32 cellular contexts compared by ENCODE assay signal in the genomic region with DNA sequence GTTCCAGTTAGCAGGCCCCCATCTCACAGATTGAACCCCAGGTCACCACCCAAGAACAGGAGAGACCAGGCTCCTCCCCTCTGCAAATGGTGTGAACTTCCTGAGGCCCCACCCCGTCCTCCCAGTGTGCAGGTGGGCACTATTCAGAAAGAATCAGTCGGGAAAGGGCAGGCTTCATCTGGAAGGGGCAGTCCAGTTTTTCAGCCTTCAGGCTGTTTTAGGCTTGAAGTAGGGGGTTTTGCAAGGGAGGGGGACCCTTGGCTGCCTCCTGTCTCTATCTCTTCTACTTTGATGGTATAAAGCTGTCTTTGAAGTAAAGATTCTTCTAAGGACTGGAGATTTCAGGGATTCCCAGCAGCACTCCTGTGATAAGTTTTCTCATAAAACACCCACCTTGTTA.
DNase-seq lines count a peak whose midpoint lies in the region; ATAC-seq and TF ChIP-seq lines count a peak whose summit lies in the region.
"Had no signal": no experiment of that assay in that cellular context is flagged by ENCODE, and none has a peak within 500 bp of the region (broad histone marks: within the 10 kb centered on the region; RNA-seq: fewer than 3 reads in every experiment).

No MANE protein-coding gene starts in this region.

- H3K9me3 Mint-ChIP-seq in Caco-2 (ENCODE audit: unreplicated experiment) = peaks cover 7% of the 10 kb centered on the region
- no peaks in the 10 kb centered on the region for H3K9me3 Mint-ChIP-seq in activated naive CD8-positive, alpha-beta T cell treated with anti-CD3 and anti-CD28 coated beads for 36 hours
- H3K9me3 Mint-ChIP-seq: CD4-positive, alpha-beta memory T cell; CD8-positive, alpha-beta T cell had no signal

- H3K9me3 ChIP-seq in Caco-2 = no peaks in the 10 kb centered on the region
- H3K9me3 ChIP-seq in osteoblast (ENCODE audit: low read depth, low read length) = no peaks in the 10 kb centered on the region
- H3K9me3 ChIP-seq: A549; BE2C; BLaER1; BLaER1 treated with 17β-estradiol and CSF1 and Interleukin-3, amounts not matched to agents 10 nM and 100 nM had no signal

- no peaks in the 10 kb centered on the region for H3K79me1 ChIP-seq in mesendoderm (ENCODE audit: low read length)

- no peak for TF ChIP-seq CTCF in Caco-2 (IDR thresholded peaks at IDR 0.05; ENCODE audit: insufficient read depth in 1 of 2, low read depth in 1 of 2, low read length in 1 of 2, severe bottlenecking in 1 of 2, unreplicated experiment in 1 of 2)
- TF ChIP-seq CTCF in osteoblast (IDR thresholded peaks at IDR 0.05; ENCODE audit: extremely low read depth, low read depth, low read length) = no peak

- H3K4me1 ChIP-seq in Caco-2 (peaks cover 56% of the 10 kb centered on the region), mesendoderm (ENCODE audit: control insufficient read depth, low read depth, low read length) (peaks cover 2% of the 10 kb centered on the region), osteoblast (ENCODE audit: insufficient read depth, low read length) (no peaks in the 10 kb centered on the region)
- H3K4me1 ChIP-seq: BE2C; BLaER1; BLaER1 treated with 17β-estradiol and CSF1 and Interleukin-3, amounts not matched to agents 10 nM and 100 nM had no signal

- CTCF ChIA-PET in Caco-2 (lab: Charles Lee) = no interaction called here

- H2BK5ac ChIP-seq in mesendoderm (ENCODE audit: low read length) = no peak overlapping the region

- no peaks in the 10 kb centered on the region for H4K20me1 ChIP-seq in osteoblast (ENCODE audit: insufficient read depth, low read length)
- H4K20me1 ChIP-seq: BLaER1; BLaER1 treated with 17β-estradiol and CSF1 and Interleukin-3, amounts not matched to agents 10 nM and 100 nM had no signal

- peaks cover 25% of the 10 kb centered on the region for H3K4me1 Mint-ChIP-seq in Caco-2 (ENCODE audit: low read depth, unreplicated experiment)
- no peaks in the 10 kb centered on the region for H3K4me1 Mint-ChIP-seq in activated naive CD8-positive, alpha-beta T cell treated with anti-CD3 and anti-CD28 coated beads for 36 hours
- H3K4me1 Mint-ChIP-seq: B cell; CD14-positive monocyte; CD4-positive, alpha-beta memory T cell; CD4-positive, CD25-positive, alpha-beta regulatory T cell; CD8-positive, alpha-beta memory T cell had no signal

- no peak overlapping the region for H2BK120ac ChIP-seq in mesendoderm (ENCODE audit: low read depth, low read length)

- H3K36me3 Mint-ChIP-seq in Caco-2 (ENCODE audit: insufficient read depth, unreplicated experiment) = no peaks in the 10 kb centered on the region
- no peaks in the 10 kb centered on the region for H3K36me3 Mint-ChIP-seq in activated naive CD8-positive, alpha-beta T cell treated with anti-CD3 and anti-CD28 coated beads for 36 hours
- H3K36me3 Mint-ChIP-seq: CD14-positive monocyte; CD4-positive, alpha-beta memory T cell; CD4-positive, CD25-positive, alpha-beta regulatory T cell; CD8-positive, alpha-beta memory T cell; CD8-positive, alpha-beta T cell had no signal

- H3K79me2 ChIP-seq in mesendoderm (ENCODE audit: control insufficient read depth, insufficient read depth, low read length) = no peaks in the 10 kb centered on the region
- no peaks in the 10 kb centered on the region for H3K79me2 ChIP-seq in osteoblast (ENCODE audit: insufficient read depth, low read length)

- H3K4me3 ChIP-seq in Caco-2 (ENCODE audit: low read depth, low read length) (no peak overlapping the region), mesendoderm (ENCODE audit: low read length) (no peak overlapping the region), osteoblast (ENCODE audit: insufficient read depth, low read length) (no peak overlapping the region)
- H3K4me3 ChIP-seq: A549; BLaER1; BLaER1 treated with 17β-estradiol and CSF1 and Interleukin-3, amounts not matched to agents 10 nM and 100 nM had no signal

- POLR2A ChIA-PET in Caco-2 (lab: Charles Lee) = no interaction called here

- no CpG with 5 or more reads among the region's 2 CpGs for WGBS in mesendoderm (ENCODE audit: extremely low coverage, insufficient coverage, low lambda C conversion rate)

- no peak overlapping the region for H4K5ac ChIP-seq in mesendoderm (ENCODE audit: low read length)

- H2AFZ ChIP-seq in osteoblast (ENCODE audit: low read length) = no peak overlapping the region

- no TSS peak for BruUV-seq in Caco-2 (replicated peaks; lab: Mats Ljungman, UMichigan)

- H4K8ac ChIP-seq in mesendoderm (ENCODE audit: low read depth, low read length) = no peak overlapping the region

- H3K27me3 ChIP-seq in Caco-2 (replicated peaks; ENCODE audit: control insufficient read depth, insufficient read depth, low read length) (no peaks in the 10 kb centered on the region), mesendoderm (ENCODE audit: insufficient read depth, low read length, poor library complexity) (no peaks in the 10 kb centered on the region), osteoblast (ENCODE audit: insufficient read depth, low read length) (no peaks in the 10 kb centered on the region)
- H3K27me3 ChIP-seq: BE2C; BLaER1; BLaER1 treated with 17β-estradiol and CSF1 and Interleukin-3, amounts not matched to agents 10 nM and 100 nM had no signal

- H3K4me2 ChIP-seq in mesendoderm (ENCODE audit: low read length) = no peak overlapping the region
- H3K4me2 ChIP-seq in osteoblast (ENCODE audit: insufficient read depth, low read length) = no peak overlapping the region
- H3K4me2 ChIP-seq: A549; BLaER1; BLaER1 treated with 17β-estradiol and CSF1 and Interleukin-3, amounts not matched to agents 10 nM and 100 nM had no signal

- peak overlapping the region; percentile 30 for H3K18ac ChIP-seq in mesendoderm (ENCODE audit: low read length)

- H3K27ac Mint-ChIP-seq in Caco-2 (ENCODE audit: unreplicated experiment) = peak overlapping the region; percentile 40
- no peak overlapping the region for H3K27ac Mint-ChIP-seq in activated naive CD8-positive, alpha-beta T cell treated with anti-CD3 and anti-CD28 coated beads for 36 hours
- H3K27ac Mint-ChIP-seq: B cell; CD14-positive monocyte; CD4-positive, alpha-beta memory T cell; CD4-positive, alpha-beta T cell; CD4-positive, CD25-positive, alpha-beta regulatory T cell; CD8-positive, alpha-beta memory T cell; CD8-positive, alpha-beta T cell had no signal

- H3K23ac ChIP-seq in mesendoderm (ENCODE audit: low read length) = no peak overlapping the region

- H2BK15ac ChIP-seq in mesendoderm (replicated peaks; ENCODE audit: low read depth) = no peak overlapping the region

- H3K36me3 ChIP-seq in Caco-2 (ENCODE audit: control insufficient read depth, insufficient read depth, low read length) (no peaks in the 10 kb centered on the region), mesendoderm (ENCODE audit: control insufficient read depth, insufficient read depth, low read length) (no peaks in the 10 kb centered on the region), osteoblast (ENCODE audit: insufficient read depth, low read length) (no peaks in the 10 kb centered on the region)
- H3K36me3 ChIP-seq: BE2C; BLaER1; BLaER1 treated with 17β-estradiol and CSF1 and Interleukin-3, amounts not matched to agents 10 nM and 100 nM had no signal

- no peak overlapping the region for H2AK5ac ChIP-seq in mesendoderm (ENCODE audit: low read length)

- no peak overlapping the region for H3K56ac ChIP-seq in mesendoderm (ENCODE audit: low read length)

- H3K4me3 Mint-ChIP-seq in Caco-2 (ENCODE audit: unreplicated experiment) = no peak overlapping the region
- no peak overlapping the region for H3K4me3 Mint-ChIP-seq in activated naive CD8-positive, alpha-beta T cell treated with anti-CD3 and anti-CD28 coated beads for 36 hours
- H3K4me3 Mint-ChIP-seq: B cell; CD14-positive monocyte; CD4-positive, alpha-beta memory T cell; CD4-positive, alpha-beta T cell; CD4-positive, CD25-positive, alpha-beta regulatory T cell; CD8-positive, alpha-beta memory T cell; CD8-positive, alpha-beta T cell had no signal

- H3K4ac ChIP-seq in mesendoderm (ENCODE audit: low read depth, low read length) = no peak overlapping the region

- peak; percentile 57 to 79 for DNase-seq in Caco-2
- no peak for DNase-seq in mesendoderm
- DNase-seq in osteoblast (ENCODE audit: insufficient read length, low spot score, missing footprints) = peak; percentile 8
- DNase-seq in activated naive CD8-positive, alpha-beta T cell treated with anti-CD3 and anti-CD28 coated beads for 36 hours = no peak
- DNase-seq in KG1 (lab: John Stamatoyannopoulos, UW) = no peak
- DNase-seq: 8988T; ACHN; AML-193; BE2C; C1 segment of cervical spinal cord; Calu3; CD4-positive, alpha-beta memory T cell; CD4-positive, alpha-beta T cell; CD4-positive, CD25-positive, alpha-beta regulatory T cell; CD8-positive, alpha-beta memory T cell; CD8-positive, alpha-beta T cell; COR-L47; DMS 273 treated with DMSO at 0.1 percent for 48 hours; DMS153; DMS53; DMS79; DMS79 treated with DMSO at 0.1 percent for 48 hours; DND-41; EL had no signal

- no peak for ATAC-seq in GM19023 (IDR thresholded peaks at IDR 0.05; ENCODE audit: unreplicated experiment)
- ATAC-seq: A549; CD8-positive, alpha-beta T cell had no signal

- intact Hi-C loops in Caco-2 (cut with micrococcal nuclease; ENCODE audit: unreplicated experiment) = loop anchor here (2.0 to 5.0 kb wide), 4 partner anchors 41 to 267 kb away; partner anchors contain the start of gene RND3

- no peak overlapping the region for H3K9ac ChIP-seq in mesendoderm (ENCODE audit: low read length)
- H3K9ac ChIP-seq: BLaER1; BLaER1 treated with 17β-estradiol and CSF1 and Interleukin-3, amounts not matched to agents 10 nM and 100 nM had no signal

- H3K27ac ChIP-seq in mesendoderm (ENCODE audit: low read depth, low read length) (no peak overlapping the region), osteoblast (ENCODE audit: low read depth, low read length) (no peak overlapping the region)
- H3K27ac ChIP-seq: 22Rv1; A549; BLaER1; BLaER1 treated with 17β-estradiol and CSF1 and Interleukin-3, amounts not matched to agents 10 nM and 100 nM; C4-2B had no signal

- H3K27me3 Mint-ChIP-seq in Caco-2 (ENCODE audit: insufficient read depth, unreplicated experiment) = no peaks in the 10 kb centered on the region
- H3K27me3 Mint-ChIP-seq in activated naive CD8-positive, alpha-beta T cell treated with anti-CD3 and anti-CD28 coated beads for 36 hours = no peaks in the 10 kb centered on the region
- H3K27me3 Mint-ChIP-seq: B cell; CD4-positive, alpha-beta memory T cell; CD4-positive, alpha-beta T cell; CD4-positive, CD25-positive, alpha-beta regulatory T cell; CD8-positive, alpha-beta memory T cell had no signal

Comparison
In these comparisons a context has a peak if more than half of its experiments do, and no peak if none do; other contexts are left out.
1. DNase-seq: peak in Caco-2 (2 of 2) and osteoblast (single experiment); none in mesendoderm (single experiment), activated naive CD8-positive, alpha-beta T cell treated with anti-CD3 and anti-CD28 coated beads for 36 hours (single experiment) and KG1 (single experiment).